ENCODE assay signal across 10 cellular contexts in the genomic region with DNA sequence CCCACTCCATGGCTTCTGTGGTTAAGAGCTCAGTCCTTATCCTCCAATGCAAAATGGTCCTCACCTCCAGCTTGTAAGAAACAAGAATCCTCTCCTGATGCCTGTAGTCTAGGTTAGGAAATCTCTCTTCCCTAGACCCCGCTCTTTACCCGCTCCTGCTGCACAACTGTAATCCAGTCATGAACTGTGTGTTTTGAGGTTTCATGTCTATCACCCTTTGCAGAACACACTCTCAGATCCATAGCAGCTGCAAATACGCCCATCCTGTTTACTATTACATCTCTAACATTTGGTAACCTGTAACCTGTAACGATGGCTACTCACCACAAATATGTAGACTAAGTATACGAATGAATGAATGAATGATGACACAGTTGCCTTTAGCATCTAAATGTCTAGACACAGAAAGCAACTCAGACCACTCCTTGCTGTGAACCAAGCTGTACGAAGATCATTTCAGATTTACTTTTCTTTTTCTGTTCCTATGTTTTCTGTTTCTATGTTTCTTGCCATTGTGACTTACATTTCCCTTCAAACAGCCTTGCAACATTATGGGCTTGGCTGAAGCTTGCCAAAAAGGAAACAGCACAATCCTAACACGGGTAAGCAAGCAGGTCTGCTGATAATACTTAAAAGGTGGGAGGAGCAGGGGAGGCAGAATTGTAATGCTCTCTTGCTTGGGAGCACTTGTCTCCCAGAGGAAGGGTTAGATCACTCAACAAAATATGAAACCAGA. TPM values are rescaled to one million over a fixed set of nuclear protein-coding genes. Genes with fewer than 3 reads are reported as not detected.
A peak's percentile ranks its signal among the peaks of the same experiment; 100 is the strongest.
DNase-seq lines count a peak whose midpoint lies in the region; ATAC-seq, FAIRE-seq and TF ChIP-seq lines count a peak whose summit lies in the region.
"Had no signal": no experiment of that assay in that cellular context is flagged by ENCODE, and none has a peak within 500 bp of the region (broad histone marks: within the 10 kb centered on the region; RNA-seq: fewer than 3 reads in every experiment).

No MANE protein-coding gene starts in this region.

- no peaks in the 10 kb centered on the region for H3K9me2 ChIP-seq in PC-3 (replicated peaks; ENCODE audit: low read length)

- no peaks in the 10 kb centered on the region for H3K27me3 ChIP-seq in PC-3 (ENCODE audit: low read length)

- peak; percentile 8 for ATAC-seq in HG02610 (IDR thresholded peaks at IDR 0.05; ENCODE audit: unreplicated experiment)
- peak; percentile 62 for ATAC-seq in PC-3

- peaks cover 38% of the 10 kb centered on the region for H3K4me1 ChIP-seq in PC-3 (ENCODE audit: insufficient read depth, low read length)

- TF ChIP-seq CTCF in PC-3 (conservative IDR thresholded peaks at IDR 0.05; ENCODE audit: low read depth, low read length): no peak
- TF ChIP-seq CTCF in CD14-positive monocyte (IDR thresholded peaks at IDR 0.05): no peak

- no peaks in the 10 kb centered on the region for H3K36me3 ChIP-seq in PC-3 (ENCODE audit: low read depth, low read length)
- H3K36me3 ChIP-seq: thoracic aorta had no signal

- H3K36me3 Mint-ChIP-seq in immature natural killer cell (peaks cover 0 to 5% (median 4%) of the 10 kb centered on the region in 3 donors), CD14-positive monocyte (no peaks in the 10 kb centered on the region)

- DNase-seq in DMS79 treated with DMSO at 0.1 percent for 48 hours (lab: John Stamatoyannopoulos, UW) (peak; percentile 37), DMS79 (lab: John Stamatoyannopoulos, UW) (no peak), PC-3 (peak; percentile 81), immature natural killer cell (peak; percentile 89 to 91 (median 90)), HTR-8/SVneo (ENCODE audit: insufficient read length, low spot score) (no peak), kidney glomerular epithelial cell (lab: John Stamatoyannopoulos, UW) (no peak), CD14-positive monocyte (ENCODE audit: low spot score) (no peak)

- H3K9me3 Mint-ChIP-seq in immature natural killer cell: no peaks in the 10 kb centered on the region
- H3K9me3 Mint-ChIP-seq in CD14-positive monocyte: no peaks in the 10 kb centered on the region

- H3K27me3 Mint-ChIP-seq in immature natural killer cell (ENCODE audit: low read depth in 3 of 3): peaks cover 2 to 18% (median 12%) of the 10 kb centered on the region in 3 donors
- peaks cover 0 to 2% (median 2%) of the 10 kb centered on the region in 3 donors for H3K27me3 Mint-ChIP-seq in CD14-positive monocyte (ENCODE audit: low read depth in 3 of 3)

- CTCF ChIA-PET in PC-3 (lab: Charles Lee): interaction anchor here (0.6 kb wide), 1 partner anchor 74 kb away, joined by 3 read pairs; no protein-coding TSS in a partner anchor

- H3K4me3 ChIP-seq in PC-3 (ENCODE audit: low read length): peak overlapping the region; percentile 53
- H3K4me3 ChIP-seq: thoracic aorta had no signal

- peak overlapping the region; percentile 93 for H3K27ac ChIP-seq in PC-3 (ENCODE audit: low read length)
- H3K27ac ChIP-seq: thoracic aorta had no signal

- H3F3A ChIP-seq in PC-3 (ENCODE audit: low read length, unreplicated experiment): peaks cover 3% of the 10 kb centered on the region

- peak overlapping the region; percentile 78 for H3K4me2 ChIP-seq in PC-3 (ENCODE audit: low read length)

- H3K27ac Mint-ChIP-seq in immature natural killer cell (no peak overlapping the region), CD14-positive monocyte (no peak overlapping the region)

- H4K20me1 ChIP-seq in PC-3 (ENCODE audit: low read length): no peaks in the 10 kb centered on the region

- H3K9me3 ChIP-seq in PC-3 (ENCODE audit: low read length): no peaks in the 10 kb centered on the region
- H3K9me3 ChIP-seq: thoracic aorta had no signal

- no peaks in the 10 kb centered on the region for H3K79me2 ChIP-seq in PC-3 (ENCODE audit: low read length)

- no peak for FAIRE-seq in HTR-8/SVneo (lab: Jason Lieb, UNC)
- FAIRE-seq: A204.1 had no signal

- H3K9ac ChIP-seq in PC-3 (ENCODE audit: low read length): peak overlapping the region; percentile 55

- H3K4me1 Mint-ChIP-seq in immature natural killer cell (peaks cover 5 to 7% of the 10 kb centered on the region in 2 donors), CD14-positive monocyte (peaks cover 14% of the 10 kb centered on the region)

- intact Hi-C loops in PC-3 (cut with micrococcal nuclease): loop anchor here (1.0 to 5.0 kb wide), 3 partner anchors 12 to 71 kb away; a partner anchor contains a TSS
- intact Hi-C loops in CD14-positive monocyte (cut with micrococcal nuclease): no loop called here

- peak overlapping the region; percentile 29; the same call in 1 of the 2 replicates for H2AFZ ChIP-seq in PC-3 (ENCODE audit: low read length)

- TSS peak; percentile 37 for BruUV-seq in PC-3 (replicated peaks; lab: Mats Ljungman, UMichigan)

- H3K4me3 Mint-ChIP-seq in immature natural killer cell (no peak overlapping the region), CD14-positive monocyte (no peak overlapping the region)

- POLR2A ChIA-PET in PC-3 (lab: Charles Lee; ENCODE audit: unreplicated experiment): no interaction called here

RNA-seq across cellular contexts. Expression of a gene that starts 53.7 kb away (rescaled TPM):
- total RNA-seq in PC-3 (2014; rRNA removed): 3.3 and 3.6 TPM in 2 replicates
- polyA plus RNA-seq in immature natural killer cell (10 to 100 TPM in 2 of 3 donors, 1 to 10 TPM in 1; 6.7 to 18.0 (median 14.2) TPM), CD14-positive monocyte (under 1 TPM in 1 of 2 donors, not detected in 1; 0.31 TPM)

Comparison
In these comparisons a context has a peak if more than half of its experiments do, and no peak if none do; other contexts are left out.
1. DNase-seq: peak in DMS79 treated with DMSO at 0.1 percent for 48 hours (single experiment), PC-3 (single experiment) and immature natural killer cell (3 of 3); none in DMS79 (single experiment), HTR-8/SVneo (single experiment), kidney glomerular epithelial cell (single experiment) and CD14-positive monocyte (single experiment).
2. RNA of a gene that starts 53.7 kb away (polyA plus RNA-seq): 6.7 to 18.0 TPM in immature natural killer cell; 0.31 TPM in CD14-positive monocyte; every median in the first group is over 4 times any median in the second.